12 cellular contexts compared by ENCODE assay signal in the genomic region with DNA sequence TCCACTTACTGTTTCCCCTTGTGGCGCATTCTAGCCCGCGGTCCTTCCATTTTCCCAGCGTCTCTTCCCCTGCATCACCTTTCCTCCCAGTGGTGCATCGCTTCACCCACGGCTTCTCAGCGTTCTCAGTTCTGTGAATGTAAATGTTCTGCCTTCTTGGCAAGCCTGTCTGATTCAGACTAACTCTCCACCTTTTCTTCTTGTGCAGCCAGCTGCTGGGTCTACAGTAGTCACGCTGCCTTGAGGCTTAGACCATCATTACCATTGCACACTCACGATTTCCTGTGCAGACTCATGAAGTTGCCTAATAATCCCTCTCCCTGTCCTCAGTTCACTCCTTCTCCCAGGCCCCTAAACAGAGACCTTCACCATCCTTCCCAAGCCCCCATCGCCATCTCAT.
A peak's percentile ranks its signal among the peaks of the same experiment; 100 is the strongest.
DNase-seq lines count a peak whose midpoint lies in the region; ATAC-seq, FAIRE-seq and TF ChIP-seq lines count a peak whose summit lies in the region.
"Had no signal": no experiment of that assay in that cellular context is flagged by ENCODE, and none has a peak within 500 bp of the region (broad histone marks: within the 10 kb centered on the region; RNA-seq: fewer than 3 reads in every experiment).

No MANE protein-coding gene starts in this region.

- H3K27ac Mint-ChIP-seq in naive thymus-derived CD8-positive, alpha-beta T cell: no peak overlapping the region
- H3K27ac Mint-ChIP-seq: natural killer cell had no signal

- no peaks in the 10 kb centered on the region for H3K36me3 ChIP-seq in right lobe of liver

- 89% methylated on average over 10 of the region's 10 CpGs for WGBS in right lobe of liver (ENCODE audit: insufficient coverage, low coverage, low lambda C conversion rate, missing lambda C conversion rate)

- ATAC-seq in right lobe of liver (no peak), GM18870 (IDR thresholded peaks at IDR 0.05; ENCODE audit: unreplicated experiment) (no peak), HG03457 (IDR thresholded peaks at IDR 0.05; ENCODE audit: unreplicated experiment) (no peak)
- no peak for ATAC-seq in naive thymus-derived CD8-positive, alpha-beta T cell
- ATAC-seq: natural killer cell had no signal

- no peaks in the 10 kb centered on the region for H3K27me3 Mint-ChIP-seq in naive thymus-derived CD8-positive, alpha-beta T cell

- H3K4me3 ChIP-seq in right lobe of liver: no peak overlapping the region
- H3K4me3 ChIP-seq: spleen had no signal

- peaks cover 0 to 5% (median 4%) of the 10 kb centered on the region in 4 donors for H3K4me1 Mint-ChIP-seq in naive thymus-derived CD8-positive, alpha-beta T cell

- POLR2A ChIA-PET in naive thymus-derived CD8-positive, alpha-beta T cell (lab: Charles Lee): no interaction called here

- DNase-seq in AG08395 (ENCODE audit: low spot score): peak; percentile 64
- DNase-seq in HTR-8/SVneo (ENCODE audit: insufficient read length, low spot score): peak; percentile 3
- DNase-seq in astrocyte of the hippocampus (ENCODE audit: low read depth, low spot score): peak; percentile 70
- no peak for DNase-seq in right lobe of liver
- no peak for DNase-seq in naive thymus-derived CD8-positive, alpha-beta T cell
- no peak for DNase-seq in NCI-H146 treated with DMSO at 0.1 percent for 48 hours (lab: John Stamatoyannopoulos, UW; ENCODE audit: unreplicated experiment)
- DNase-seq: natural killer cell, spleen, T1000 had no signal

- peak overlapping the region; percentile 53 to 78 (median 65) for H3K27ac ChIP-seq in right lobe of liver

- FAIRE-seq in HTR-8/SVneo (lab: Jason Lieb, UNC): no peak
- FAIRE-seq: urothelium cell line had no signal

- H3K4me3 Mint-ChIP-seq in naive thymus-derived CD8-positive, alpha-beta T cell: no peak overlapping the region
- H3K4me3 Mint-ChIP-seq: natural killer cell had no signal

- peaks cover 4 to 32% (median 29%) of the 10 kb centered on the region in 3 donors for H3K36me3 Mint-ChIP-seq in naive thymus-derived CD8-positive, alpha-beta T cell

- H3K27me3 ChIP-seq in right lobe of liver: no peaks in the 10 kb centered on the region
- H3K27me3 ChIP-seq: spleen had no signal

- peaks cover 0 to 52% (median 17%) of the 10 kb centered on the region in 4 donors for H3K4me1 ChIP-seq in right lobe of liver

- no peaks in the 10 kb centered on the region for H3K9me3 Mint-ChIP-seq in naive thymus-derived CD8-positive, alpha-beta T cell
- H3K9me3 Mint-ChIP-seq: natural killer cell had no signal

- no peak for TF ChIP-seq POLR2A in right lobe of liver (IDR thresholded peaks at IDR 0.05)

- no peak for TF ChIP-seq CTCF in right lobe of liver (IDR thresholded peaks at IDR 0.05)

- no peaks in the 10 kb centered on the region for H3K9me3 ChIP-seq in right lobe of liver
- H3K9me3 ChIP-seq: spleen had no signal

- intact Hi-C loops in right lobe of liver (cut with DNase I): no loop called here

Comparison
In these comparisons a context has a peak if more than half of its experiments do, and no peak if none do; other contexts are left out.
1. DNase-seq: peak in AG08395 (single experiment), HTR-8/SVneo (single experiment) and astrocyte of the hippocampus (single experiment); none in right lobe of liver (0 of 3), naive thymus-derived CD8-positive, alpha-beta T cell (0 of 10) and NCI-H146 treated with DMSO at 0.1 percent for 48 hours (single experiment).